8 cellular contexts compared by ENCODE assay signal in the genomic region with DNA sequence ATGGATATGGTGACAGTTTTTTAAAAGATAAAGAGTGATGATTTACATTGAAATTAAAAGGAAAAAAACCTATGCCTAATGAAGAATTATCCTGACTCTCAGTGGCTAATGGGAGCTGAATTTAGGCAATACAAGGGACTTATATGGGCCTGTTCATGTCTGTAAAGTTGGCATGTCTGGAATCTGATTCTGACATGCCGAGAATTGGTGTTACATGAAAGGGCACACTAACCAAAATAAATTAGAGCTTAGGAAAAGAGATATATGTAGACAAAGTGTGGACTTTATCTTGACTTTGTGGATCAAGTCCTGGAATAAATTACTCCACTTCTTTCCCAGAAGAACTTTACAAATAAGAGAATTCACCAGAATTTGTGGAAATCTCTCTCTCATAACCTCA. TPM values are rescaled to one million over a fixed set of nuclear protein-coding genes. Genes with fewer than 3 reads are reported as not detected.
DNase-seq lines count a peak whose midpoint lies in the region; ATAC-seq and TF ChIP-seq lines count a peak whose summit lies in the region.

No MANE protein-coding gene starts in this region.

- BruUV-seq in Caco-2 (replicated peaks; lab: Mats Ljungman, UMichigan) (no TSS peak), Panc1 (replicated peaks; lab: Mats Ljungman, UMichigan) (TSS peak; percentile 78)

- 9 to 15% (median 10%) methylated on average over 1 of the region's 1 CpG for WGBS in ovary, 3 donors

- H3K9me3 ChIP-seq in Caco-2: no peaks in the 10 kb centered on the region
- H3K9me3 ChIP-seq in Panc1 (ENCODE audit: control insufficient read depth, insufficient read depth, low read depth, low read length): no peaks in the 10 kb centered on the region
- H3K9me3 ChIP-seq in ovary: no peaks in the 10 kb centered on the region

- H3K27ac ChIP-seq in Panc1 (ENCODE audit: low read length) (peak overlapping the region; percentile 99), ovary (peak overlapping the region in 1 of 2 donors; percentile 94), caudate nucleus (ENCODE audit: low read depth, low read length) (no peak overlapping the region)

- POLR2A ChIA-PET in Caco-2 (lab: Charles Lee): interaction anchor here (0.5 to 2.6 kb wide), 3 partner anchors 10 to 73 kb away, joined by 3 to 41 read pairs (median 4); a partner anchor contains a TSS
- POLR2A ChIA-PET in Panc1 (lab: Charles Lee): no interaction called here

- intact Hi-C loops in Caco-2 (cut with micrococcal nuclease; ENCODE audit: unreplicated experiment): loop anchor here (5.0 kb wide), 1 partner anchor 171 kb away; a partner anchor contains a TSS
- intact Hi-C loops in Panc1 (cut with micrococcal nuclease; ENCODE audit: unreplicated experiment): no loop called here
- intact Hi-C loops in ovary (cut with DNase I): loop anchor here in 3 of 4 donors (5.0 to 10.0 kb wide), 2 partner anchors 34 to 98 kb away; a partner anchor contains a TSS

- H3K4me1 Mint-ChIP-seq in Caco-2 (ENCODE audit: low read depth, unreplicated experiment): peaks cover 11% of the 10 kb centered on the region

- no peaks in the 10 kb centered on the region for H3K9me3 Mint-ChIP-seq in Caco-2 (ENCODE audit: unreplicated experiment)

- ATAC-seq in Panc1 (no peak), HG02678 (IDR thresholded peaks at IDR 0.05; ENCODE audit: unreplicated experiment) (no peak)

- no peak for TF ChIP-seq POLR2A in ovary (IDR thresholded peaks at IDR 0.05)

- H3K36me3 ChIP-seq in Caco-2 (ENCODE audit: control insufficient read depth, insufficient read depth, low read length) (no peaks in the 10 kb centered on the region), Panc1 (ENCODE audit: control insufficient read depth, insufficient read depth, low read length) (peaks cover 7% of the 10 kb centered on the region), ovary (no peaks in the 10 kb centered on the region)

- H3K27ac Mint-ChIP-seq in Caco-2 (ENCODE audit: unreplicated experiment): peak overlapping the region; percentile 99

- H3K27me3 Mint-ChIP-seq in Caco-2 (ENCODE audit: insufficient read depth, unreplicated experiment): no peaks in the 10 kb centered on the region

- in situ Hi-C loops in Panc1 (cut with HindIII; ENCODE audit: low pct_unique_long_range_greater_than_20kb, low sequenced_read_pairs): no loop called here

- TF ChIP-seq CTCF in Caco-2 (IDR thresholded peaks at IDR 0.05; ENCODE audit: insufficient read depth in 1 of 2, low read depth in 1 of 2, low read length in 1 of 2, severe bottlenecking in 1 of 2, unreplicated experiment in 1 of 2) (no peak), Panc1 (IDR thresholded peaks at IDR 0.05) (no peak), epithelial cell of proximal tubule (conservative IDR thresholded peaks at IDR 0.05; ENCODE audit: low read depth, low read length) (no peak), ovary (IDR thresholded peaks at IDR 0.05) (no peak)

- CTCF ChIA-PET in Caco-2 (lab: Charles Lee) (no interaction called here), Panc1 (lab: Charles Lee) (no interaction called here)

- H3K4me3 ChIP-seq in Caco-2 (ENCODE audit: low read depth, low read length): peak overlapping the region; percentile 63
- H3K4me3 ChIP-seq in Panc1 (ENCODE audit: low read depth in 2 of 2, low read length in 2 of 2): peak overlapping the region; percentile 93 to 96
- peak overlapping the region; percentile 77 for H3K4me3 ChIP-seq in epithelial cell of proximal tubule (ENCODE audit: low read depth, low read length)
- H3K4me3 ChIP-seq in ovary: peak overlapping the region; percentile 76

- no peak for TF ChIP-seq EP300 in ovary (IDR thresholded peaks at IDR 0.05)

- H3K4me1 ChIP-seq in Caco-2 (no peaks in the 10 kb centered on the region; the same call in 1 of the 2 replicates), Panc1 (ENCODE audit: control insufficient read depth, insufficient read depth, low read length) (peaks cover 21% of the 10 kb centered on the region), ovary (ENCODE audit: insufficient read depth) (peaks cover 9% of the 10 kb centered on the region)

- H3K27me3 ChIP-seq in Caco-2 (replicated peaks; ENCODE audit: control insufficient read depth, insufficient read depth, low read length): no peaks in the 10 kb centered on the region
- H3K27me3 ChIP-seq in Panc1 (ENCODE audit: control insufficient read depth, insufficient read depth, low read length): no peaks in the 10 kb centered on the region
- no peaks in the 10 kb centered on the region for H3K27me3 ChIP-seq in ovary

- H3K36me3 Mint-ChIP-seq in Caco-2 (ENCODE audit: insufficient read depth, unreplicated experiment): peaks cover 37% of the 10 kb centered on the region

- DNase-seq in Caco-2 (no peak), Panc1 (ENCODE audit: low read depth, low spot score) (no peak), epithelial cell of proximal tubule (ENCODE audit: low read depth) (no peak), ovary (no peak), caudate nucleus (lab: John Stamatoyannopoulos, UW) (no peak), glomerular visceral epithelial cell (ENCODE audit: extremely low spot score) (no peak), cortex of kidney (lab: John Stamatoyannopoulos, UW) (no peak)

- H3K4me3 Mint-ChIP-seq in Caco-2 (ENCODE audit: unreplicated experiment): peak overlapping the region; percentile 94

RNA-seq across cellular contexts. Expression of a gene that starts 1.1 kb away (rescaled TPM):
- 28.4 and 29.5 TPM in 2 replicates for total RNA-seq in Caco-2 (2022)
- total RNA-seq in Panc1 (2021; ENCODE audit: unreplicated experiment): 38.2 TPM
- polyA plus RNA-seq in Panc1 (2012; ENCODE audit: insufficient read length): 19.6 TPM
- total RNA-seq in epithelial cell of proximal tubule: 18.9 and 29.4 TPM in 2 replicates
- total RNA-seq in ovary: 10 to 100 TPM; 13.7 to 24.2 (median 19.6) TPM
- 10 to 100 TPM; 10.7 to 16.3 TPM for polyA plus RNA-seq in ovary

RNA-seq across cellular contexts. Expression of a gene that starts 36.5 kb away (rescaled TPM):
- 845 and 857 TPM in 2 replicates for total RNA-seq in Caco-2 (2022)
- total RNA-seq in Panc1 (2021; ENCODE audit: unreplicated experiment): 503 TPM
- 275 TPM for polyA plus RNA-seq in Panc1 (2012; ENCODE audit: insufficient read length)
- total RNA-seq in epithelial cell of proximal tubule: 472 and 606 TPM in 2 replicates
- total RNA-seq in ovary: 100 to 1,000 TPM; 217 to 777 (median 442) TPM
- 100 to 1,000 TPM; 326 to 626 TPM for polyA plus RNA-seq in ovary
